8 cellular contexts compared by ENCODE assay signal in genomic region chr1:32291145-32291707, GRCh38. TPM values are rescaled to one million over a fixed set of nuclear protein-coding genes. Genes with fewer than 3 reads are reported as not detected.
A peak's percentile ranks its signal among the peaks of the same experiment; 100 is the strongest.
DNase-seq lines count a peak whose midpoint lies in the region; ATAC-seq, FAIRE-seq and TF ChIP-seq lines count a peak whose summit lies in the region.

No MANE protein-coding gene starts in this region.

- TF ChIP-seq POLR2A in GM12892 (IDR thresholded peaks at IDR 0.05; ENCODE audit: low read depth, low read length), result no peak

- no peaks in the 10 kb centered on the region for H3K36me3 Mint-ChIP-seq in natural killer cell treated with Interleukin-12 subunit alpha and Interleukin-12 subunit beta and Interleukin-15 and Interleukin-18, amount 100 ng/mL, for 72 hours

- peak overlapping the region; percentile 94 for H3K4me3 ChIP-seq in OCI-LY1 (ENCODE audit: low read depth, low read length, poor library complexity, severe bottlenecking)
- peak overlapping the region; percentile 73 for H3K4me3 ChIP-seq in effector memory CD4-positive, alpha-beta T cell (ENCODE audit: insufficient read depth, low read depth, low read length, poor library complexity, severe bottlenecking)

- no peaks in the 10 kb centered on the region for H4K20me1 ChIP-seq in OCI-LY1 (ENCODE audit: insufficient read depth, low read length)

- TF ChIP-seq CTCF in OCI-LY1 (IDR thresholded peaks at IDR 0.05; ENCODE audit: low read length), result no peak

- H3K27me3 ChIP-seq in OCI-LY1 (ENCODE audit: insufficient read depth, low read length), result no peaks in the 10 kb centered on the region
- H3K27me3 ChIP-seq in effector memory CD4-positive, alpha-beta T cell (replicated peaks; ENCODE audit: control insufficient read depth, insufficient read depth, low read length, poor library complexity, severe bottlenecking), result no peaks in the 10 kb centered on the region

- H3K27ac Mint-ChIP-seq in natural killer cell treated with Interleukin-12 subunit alpha and Interleukin-12 subunit beta and Interleukin-15 and Interleukin-18, amount 100 ng/mL, for 72 hours, result peak overlapping the region; percentile 90

- no peaks in the 10 kb centered on the region for H3K9me2 ChIP-seq in OCI-LY1 (ENCODE audit: low read depth, low read length)

- FAIRE-seq in GM12892 (lab: Jason Lieb, UNC), result peak; percentile 33

- H3F3A ChIP-seq in OCI-LY1 (ENCODE audit: insufficient read depth, low read length), result peaks cover 8% of the 10 kb centered on the region

- DNase-seq in GM12892 (ENCODE audit: insufficient read length), result no peak
- DNase-seq in effector memory CD4-positive, alpha-beta T cell, result no peak
- DNase-seq in natural killer cell treated with Interleukin-12 subunit alpha and Interleukin-12 subunit beta and Interleukin-15 and Interleukin-18, amount 100 ng/mL, for 72 hours (ENCODE audit: low spot score), result no peak

- peaks cover 41% of the 10 kb centered on the region for H3K79me2 ChIP-seq in OCI-LY1 (ENCODE audit: insufficient read depth, low read length)

- peak overlapping the region; percentile 90 for H3K27ac ChIP-seq in OCI-LY1 (ENCODE audit: low read depth, low read length, poor library complexity, severe bottlenecking)
- H3K27ac ChIP-seq in effector memory CD4-positive, alpha-beta T cell (ENCODE audit: insufficient read depth, low read length, poor library complexity, severe bottlenecking), result peak overlapping the region; percentile 83

- H2AFZ ChIP-seq in OCI-LY1 (ENCODE audit: low read length), result no peak overlapping the region

- peaks cover 37% of the 10 kb centered on the region for H3K36me3 ChIP-seq in OCI-LY1 (ENCODE audit: insufficient read depth, low read length)
- peaks cover 6% of the 10 kb centered on the region for H3K36me3 ChIP-seq in effector memory CD4-positive, alpha-beta T cell (ENCODE audit: control insufficient read depth, insufficient read depth, low read length)

- peaks cover 50% of the 10 kb centered on the region for H3K4me1 ChIP-seq in OCI-LY1 (ENCODE audit: insufficient read depth, low read length, severe bottlenecking)
- H3K4me1 ChIP-seq in effector memory CD4-positive, alpha-beta T cell (ENCODE audit: control insufficient read depth, insufficient read depth, low read length, poor library complexity, severe bottlenecking), result peaks cover 23% of the 10 kb centered on the region

- peaks cover 20 to 27% of the 10 kb centered on the region in 2 donors for H3K4me1 Mint-ChIP-seq in natural killer cell treated with Interleukin-12 subunit alpha and Interleukin-12 subunit beta and Interleukin-15 and Interleukin-18, amount 100 ng/mL, for 72 hours (ENCODE audit: low read depth in 2 of 2)

- H3K9ac ChIP-seq in OCI-LY1 (ENCODE audit: low read length), result peak overlapping the region; percentile 79

- H3K9me3 ChIP-seq in OCI-LY1 (ENCODE audit: low read length), result no peaks in the 10 kb centered on the region
- no peaks in the 10 kb centered on the region for H3K9me3 ChIP-seq in effector memory CD4-positive, alpha-beta T cell (ENCODE audit: control insufficient read depth, low read length)

- peak overlapping the region; percentile 77 for H3K4me2 ChIP-seq in OCI-LY1 (ENCODE audit: low read length)

- peak overlapping the region; percentile 89 for H3K4me3 Mint-ChIP-seq in natural killer cell treated with Interleukin-12 subunit alpha and Interleukin-12 subunit beta and Interleukin-15 and Interleukin-18, amount 100 ng/mL, for 72 hours

- ATAC-seq in natural killer cell treated with Interleukin-12 subunit alpha and Interleukin-12 subunit beta and Interleukin-15 and Interleukin-18, amount 100 ng/mL, for 72 hours, result no peak
- ATAC-seq in GM19463 (IDR thresholded peaks at IDR 0.05; ENCODE audit: unreplicated experiment), result no peak
- ATAC-seq in GM18861 (IDR thresholded peaks at IDR 0.05; ENCODE audit: unreplicated experiment), result no peak
- no peak for ATAC-seq in GM19467 (IDR thresholded peaks at IDR 0.05; ENCODE audit: unreplicated experiment)
- no peak for ATAC-seq in HG02938 (IDR thresholded peaks at IDR 0.05; ENCODE audit: unreplicated experiment)

- H3K27me3 Mint-ChIP-seq in natural killer cell treated with Interleukin-12 subunit alpha and Interleukin-12 subunit beta and Interleukin-15 and Interleukin-18, amount 100 ng/mL, for 72 hours, result no peaks in the 10 kb centered on the region

- no peaks in the 10 kb centered on the region for H3K9me3 Mint-ChIP-seq in natural killer cell treated with Interleukin-12 subunit alpha and Interleukin-12 subunit beta and Interleukin-15 and Interleukin-18, amount 100 ng/mL, for 72 hours

RNA-seq across cellular contexts. Expression of gene HDAC1, which starts 0.7 kb away (rescaled TPM):
- polyA plus RNA-seq in GM12892 (2012; ENCODE audit: missing spikeins), result 155 TPM
- 100 to 1,000 TPM; 186 to 225 TPM for total RNA-seq in natural killer cell treated with Interleukin-12 subunit alpha and Interleukin-12 subunit beta and Interleukin-15 and Interleukin-18, amount 100 ng/mL, for 72 hours

RNA-seq across cellular contexts. Expression of gene LCK, which starts 40.2 kb away (rescaled TPM):
- polyA plus RNA-seq in GM12892 (2012; ENCODE audit: missing spikeins), result 60.3 TPM
- total RNA-seq in natural killer cell treated with Interleukin-12 subunit alpha and Interleukin-12 subunit beta and Interleukin-15 and Interleukin-18, amount 100 ng/mL, for 72 hours, result 100 to 1,000 TPM in 1 of 2 donors, 10 to 100 TPM in 1; 66.4 to 140 TPM

RNA-seq across cellular contexts. Expression of gene FAM167B, which starts 44.2 kb away (rescaled TPM):
- polyA plus RNA-seq in GM12892 (2012; ENCODE audit: missing spikeins), result not detected
- under 1 TPM in 1 of 2 donors, not detected in 1; 0.47 TPM for total RNA-seq in natural killer cell treated with Interleukin-12 subunit alpha and Interleukin-12 subunit beta and Interleukin-15 and Interleukin-18, amount 100 ng/mL, for 72 hours

RNA-seq across cellular contexts. Expression of gene MARCKSL1, which starts 44.8 kb away (rescaled TPM):
- 101 TPM for polyA plus RNA-seq in GM12892 (2012; ENCODE audit: missing spikeins)
- 10 to 100 TPM; 11.8 to 35.9 TPM for total RNA-seq in natural killer cell treated with Interleukin-12 subunit alpha and Interleukin-12 subunit beta and Interleukin-15 and Interleukin-18, amount 100 ng/mL, for 72 hours
